ENCODE assay signal across 1 cellular context in the genomic region with DNA sequence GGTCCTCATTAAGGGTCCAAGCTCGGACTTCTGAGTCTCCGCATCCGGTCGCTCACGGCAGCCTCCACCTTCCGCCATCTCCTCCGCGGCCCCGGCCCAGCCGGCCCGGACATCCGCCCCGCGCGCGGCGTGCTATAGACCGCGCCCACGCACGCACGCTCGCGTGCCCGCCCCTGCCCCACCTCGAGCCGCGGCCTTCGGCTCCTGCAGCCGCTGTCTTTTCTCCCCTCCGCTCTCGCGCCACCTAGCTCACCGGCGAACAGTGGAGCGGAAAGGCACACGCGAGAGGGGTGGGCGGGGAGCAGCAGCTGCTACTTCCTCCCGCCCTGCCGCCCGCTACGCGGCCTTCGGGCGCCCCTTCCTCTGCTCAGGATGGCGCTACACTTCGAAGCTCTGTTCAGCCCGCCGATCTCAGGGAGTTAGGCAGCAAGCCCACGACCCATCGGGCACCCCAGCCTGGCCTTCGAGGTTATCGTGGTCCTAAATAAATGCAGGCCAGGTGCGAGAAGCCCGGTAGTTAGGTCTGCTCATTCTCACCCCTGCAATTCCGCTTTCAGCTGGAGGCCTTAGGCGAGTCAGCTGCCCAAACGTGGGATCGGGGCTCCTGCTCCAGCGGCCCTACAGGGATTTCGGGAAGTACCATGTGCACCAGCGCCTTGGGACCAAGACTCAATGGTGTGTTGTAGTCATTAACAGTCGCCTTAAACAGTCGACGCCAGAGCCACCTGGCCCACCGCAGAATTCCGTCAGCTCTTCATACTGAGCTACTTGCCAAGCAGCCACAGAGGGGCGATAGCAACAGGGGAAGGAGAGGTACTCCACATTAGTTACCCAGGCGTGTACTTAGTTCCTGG.
TF ChIP-seq lines count a peak whose summit lies in the region.

Gene USP4 (minus strand): TSS at position 107 of the 854 bp plus-strand sequence. CDS start 29 bp downstream, at position 78.

TF ChIP-seq in GM12878, 131 proteins besides CTCF, POLR2A, EP300 and RAD21 (continued from another document and continues in another):
- TF ChIP-seq, protein P1, sequence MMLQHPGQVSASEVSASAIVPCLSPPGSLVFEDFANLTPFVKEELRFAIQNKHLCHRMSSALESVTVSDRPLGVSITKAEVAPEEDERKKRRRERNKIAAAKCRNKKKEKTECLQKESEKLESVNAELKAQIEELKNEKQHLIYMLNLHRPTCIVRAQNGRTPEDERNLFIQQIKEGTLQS (IDR thresholded peaks at IDR 0.05; ENCODE audit: borderline replicate concordance, extremely low read depth, low read depth, low read length) = no peak
- TF ChIP-seq HSF1 (IDR thresholded peaks at IDR 0.05; ENCODE audit: low read depth, low read length) (no peak), RFX5 (IDR thresholded peaks at IDR 0.05; ENCODE audit: low read depth, low read length) (peak; percentile 55; the same call in 1 of the 2 replicates), BHLHE40 (IDR thresholded peaks at IDR 0.05; ENCODE audit: borderline replicate concordance in 1 of 2, low read depth in 2 of 2, low read length in 1 of 2) (peak; percentile 95 to 99), ZNF217 (IDR thresholded peaks at IDR 0.05) (no peak; the same call in 1 of the 2 replicates), PBX3 (IDR thresholded peaks at IDR 0.05; ENCODE audit: insufficient replicate concordance, low read depth, low read length) (no peak), NFXL1 (IDR thresholded peaks at IDR 0.05; ENCODE audit: borderline replicate concordance) (no peak), PML (IDR thresholded peaks at IDR 0.05; ENCODE audit: low read length) (peak; percentile 89; the same call in 1 of the 2 replicates), JUNB (IDR thresholded peaks at IDR 0.05) (no peak), TCF12 (IDR thresholded peaks at IDR 0.05; ENCODE audit: low read depth, low read length) (peak; percentile 95), CHD1 (IDR thresholded peaks at IDR 0.05; ENCODE audit: low read depth, low read length) (no peak), ZNF622 (IDR thresholded peaks at IDR 0.05) (no peak), MLLT1 (IDR thresholded peaks at IDR 0.05) (peak; percentile 19), NFIC (IDR thresholded peaks at IDR 0.05; ENCODE audit: low read depth, low read length) (no peak), IRF4 (IDR thresholded peaks at IDR 0.05; ENCODE audit: low read depth, low read length) (0 out of 2 replicates have a peak, but pooled peaks have one; percentile 26), CBFB (IDR thresholded peaks at IDR 0.05; ENCODE audit: low read depth) (peak; percentile 72; the same call in 1 of the 2 replicates), WRNIP1 (IDR thresholded peaks at IDR 0.05; ENCODE audit: borderline replicate concordance, low read depth, low read length) (no peak), FOXM1 (IDR thresholded peaks at IDR 0.05; ENCODE audit: low read depth, low read length) (peak; percentile 61; the same call in 1 of the 2 replicates), PKNOX1 (IDR thresholded peaks at IDR 0.05) (no peak), ELK1 (IDR thresholded peaks at IDR 0.05; ENCODE audit: low read depth, low read length) (no peak; the same call in 1 of the 2 replicates), TBL1XR1 (IDR thresholded peaks at IDR 0.05; ENCODE audit: low read depth, low read length) (peak; percentile 18; the same call in 1 of the 2 replicates), IKZF1 (conservative IDR thresholded peaks at IDR 0.05) (peak; percentile 91), RUNX3 (IDR thresholded peaks at IDR 0.05; ENCODE audit: low read length) (peak; percentile 87), NR2C2 (IDR thresholded peaks at IDR 0.05; ENCODE audit: borderline replicate concordance, control insufficient read depth, insufficient read length, low read depth) (no peak), IRF3 (IDR thresholded peaks at IDR 0.05) (no peak; the same call in 1 of the 2 replicates), SREBF1 (IDR thresholded peaks at IDR 0.05; ENCODE audit: low read length) (no peak), ZNF687 (IDR thresholded peaks at IDR 0.05) (peak; percentile 99), IKZF2 (IDR thresholded peaks at IDR 0.05) (peak; percentile 82 to 88), SUPT20H (IDR thresholded peaks at IDR 0.05; ENCODE audit: borderline replicate concordance, control insufficient read depth, low read depth, low read length) (no peak), CEBPZ (IDR thresholded peaks at IDR 0.05; ENCODE audit: low read depth, low read length) (no peak), POU2F2 (IDR thresholded peaks at IDR 0.05; ENCODE audit: borderline replicate concordance, low read depth, low read length) (peak; percentile 57; the same call in 1 of the 3 replicates)
- TF ChIP-seq, protein P2, sequence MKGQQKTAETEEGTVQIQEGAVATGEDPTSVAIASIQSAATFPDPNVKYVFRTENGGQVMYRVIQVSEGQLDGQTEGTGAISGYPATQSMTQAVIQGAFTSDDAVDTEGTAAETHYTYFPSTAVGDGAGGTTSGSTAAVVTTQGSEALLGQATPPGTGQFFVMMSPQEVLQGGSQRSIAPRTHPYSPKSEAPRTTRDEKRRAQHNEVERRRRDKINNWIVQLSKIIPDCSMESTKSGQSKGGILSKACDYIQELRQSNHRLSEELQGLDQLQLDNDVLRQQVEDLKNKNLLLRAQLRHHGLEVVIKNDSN (IDR thresholded peaks at IDR 0.05; ENCODE audit: borderline replicate concordance, extremely low read length, insufficient read depth, low read depth, low read length) = no peak
- TF ChIP-seq, protein P3, sequence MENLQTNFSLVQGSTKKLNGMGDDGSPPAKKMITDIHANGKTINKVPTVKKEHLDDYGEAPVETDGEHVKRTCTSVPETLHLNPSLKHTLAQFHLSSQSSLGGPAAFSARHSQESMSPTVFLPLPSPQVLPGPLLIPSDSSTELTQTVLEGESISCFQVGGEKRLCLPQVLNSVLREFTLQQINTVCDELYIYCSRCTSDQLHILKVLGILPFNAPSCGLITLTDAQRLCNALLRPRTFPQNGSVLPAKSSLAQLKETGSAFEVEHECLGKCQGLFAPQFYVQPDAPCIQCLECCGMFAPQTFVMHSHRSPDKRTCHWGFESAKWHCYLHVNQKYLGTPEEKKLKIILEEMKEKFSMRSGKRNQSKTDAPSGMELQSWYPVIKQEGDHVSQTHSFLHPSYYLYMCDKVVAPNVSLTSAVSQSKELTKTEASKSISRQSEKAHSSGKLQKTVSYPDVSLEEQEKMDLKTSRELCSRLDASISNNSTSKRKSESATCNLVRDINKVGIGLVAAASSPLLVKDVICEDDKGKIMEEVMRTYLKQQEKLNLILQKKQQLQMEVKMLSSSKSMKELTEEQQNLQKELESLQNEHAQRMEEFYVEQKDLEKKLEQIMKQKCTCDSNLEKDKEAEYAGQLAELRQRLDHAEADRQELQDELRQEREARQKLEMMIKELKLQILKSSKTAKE (IDR thresholded peaks at IDR 0.05; ENCODE audit: low read depth, poor library complexity, severe bottlenecking) = no peak
